Comparison of ENCODE assay signal across 21 cellular contexts in genomic region chr6:119145111-119145510, GRCh38.
DNase-seq lines count a peak whose midpoint lies in the region; ATAC-seq lines count a peak whose summit lies in the region.
"Had no signal": no experiment of that assay in that cellular context is flagged by ENCODE, and none has a peak within 500 bp of the region (broad histone marks: within the 10 kb centered on the region; RNA-seq: fewer than 3 reads in every experiment).

No MANE protein-coding gene starts in this region.

- H2AFZ ChIP-seq in mesenchymal stem cell (ENCODE audit: low read depth, low read length) = no peak overlapping the region
- H2AFZ ChIP-seq: GM23248 had no signal

- peak overlapping the region; percentile 89 for H3K27ac Mint-ChIP-seq in T-helper 2 cell treated with Interferon-gamma antibody and Interleukin-4, amounts not matched to agents 5 μg/mL and 100 μg/mL, for 36 hours
- H3K27ac Mint-ChIP-seq: mesothelial cell of epicardium had no signal

- H3K4me1 Mint-ChIP-seq in T-helper 2 cell treated with Interferon-gamma antibody and Interleukin-4, amounts not matched to agents 5 μg/mL and 100 μg/mL, for 36 hours (ENCODE audit: low read depth) = peaks cover 43% of the 10 kb centered on the region

- H2AK5ac ChIP-seq in mesenchymal stem cell (ENCODE audit: low read length, severe bottlenecking) = no peak overlapping the region

- peak overlapping the region in 1 of 2 experiments; percentile 61 for H3K18ac ChIP-seq in mesenchymal stem cell (ENCODE audit: low read depth in 1 of 2, low read length in 2 of 2)

- no peak overlapping the region for H3K4me2 ChIP-seq in mesenchymal stem cell (ENCODE audit: low read length, poor library complexity, severe bottlenecking)

- H3K4me3 ChIP-seq in mesenchymal stem cell (ENCODE audit: insufficient read depth in 1 of 2, low read depth in 1 of 2, low read length in 2 of 2) = no peak overlapping the region
- H3K4me3 ChIP-seq: GM23248, heart right ventricle, MG63, uterus had no signal

- peak overlapping the region; percentile 54 for H2BK15ac ChIP-seq in mesenchymal stem cell (ENCODE audit: low read depth, poor library complexity, severe bottlenecking)

- peak overlapping the region; percentile 12 for H3K27ac ChIP-seq in KOPT-K1 (ENCODE audit: low read depth, low read length, poor library complexity, severe bottlenecking)
- H3K27ac ChIP-seq in mesenchymal stem cell (ENCODE audit: low read length, poor library complexity, severe bottlenecking) = no peak overlapping the region
- H3K27ac ChIP-seq: GM23248, heart right ventricle, neutrophil, uterus had no signal

- peaks cover 13% of the 10 kb centered on the region for H3K4me1 ChIP-seq in mesenchymal stem cell (ENCODE audit: control insufficient read depth, insufficient read depth, low read depth, low read length)

- no peak overlapping the region for H2BK5ac ChIP-seq in mesenchymal stem cell (ENCODE audit: low read depth, low read length, poor library complexity, severe bottlenecking)

- H3K9ac ChIP-seq in mesenchymal stem cell (ENCODE audit: low read length) = no peak overlapping the region
- H3K9ac ChIP-seq: GM23248 had no signal

- H3K9me3 ChIP-seq in KOPT-K1 (ENCODE audit: insufficient read depth, low read length, poor library complexity, severe bottlenecking) (no peaks in the 10 kb centered on the region), mesenchymal stem cell (ENCODE audit: control insufficient read depth, low read length) (no peaks in the 10 kb centered on the region)
- H3K9me3 ChIP-seq: MG63, neutrophil, uterus had no signal

- H3K36me3 ChIP-seq in KOPT-K1 (ENCODE audit: insufficient read depth, low read length) = no peaks in the 10 kb centered on the region
- no peaks in the 10 kb centered on the region for H3K36me3 ChIP-seq in mesenchymal stem cell (ENCODE audit: control insufficient read depth in 1 of 2, insufficient read depth in 2 of 2, low read depth in 1 of 2, low read length in 2 of 2)
- H3K36me3 ChIP-seq: heart right ventricle, MG63, neutrophil, uterus had no signal

- peak overlapping the region in 1 of 2 experiments; percentile 70 for H2BK12ac ChIP-seq in mesenchymal stem cell (ENCODE audit: low read length in 2 of 2)

- peaks cover 12% of the 10 kb centered on the region for H3K36me3 Mint-ChIP-seq in T-helper 2 cell treated with Interferon-gamma antibody and Interleukin-4, amounts not matched to agents 5 μg/mL and 100 μg/mL, for 36 hours (ENCODE audit: low read depth)
- H3K36me3 Mint-ChIP-seq: mesothelial cell of epicardium had no signal

- H3K27me3 ChIP-seq in mesenchymal stem cell (ENCODE audit: control insufficient read depth in 1 of 2, insufficient read depth in 1 of 2, low read length in 2 of 2) = no peaks in the 10 kb centered on the region
- H3K27me3 ChIP-seq: heart right ventricle, MG63, neutrophil, uterus had no signal

- WGBS in mesenchymal stem cell = 0% methylated on average over 1 of the region's 2 CpGs

- peak overlapping the region; percentile 2 for H4K91ac ChIP-seq in mesenchymal stem cell (ENCODE audit: low read length)

- H4K8ac ChIP-seq in mesenchymal stem cell (ENCODE audit: low read length) = peak overlapping the region; percentile 61

- H3K14ac ChIP-seq in mesenchymal stem cell (ENCODE audit: low read length in 2 of 2) = peak overlapping the region in 1 of 2 experiments; percentile 86

- peaks cover 24% of the 10 kb centered on the region for H3K9me3 Mint-ChIP-seq in T-helper 2 cell treated with Interferon-gamma antibody and Interleukin-4, amounts not matched to agents 5 μg/mL and 100 μg/mL, for 36 hours
- H3K9me3 Mint-ChIP-seq: activated T-cell treated with anti-CD3 and anti-CD28 coated beads, Interleukin-2, amount 50 U/mL, for 4 hours; mesothelial cell of epicardium had no signal

- peak overlapping the region in 1 of 2 experiments; percentile 5 for H3K23ac ChIP-seq in mesenchymal stem cell (ENCODE audit: low read length in 2 of 2)

- H3K4me3 Mint-ChIP-seq in T-helper 2 cell treated with Interferon-gamma antibody and Interleukin-4, amounts not matched to agents 5 μg/mL and 100 μg/mL, for 36 hours = peak overlapping the region; percentile 68
- H3K4me3 Mint-ChIP-seq: activated T-cell treated with anti-CD3 and anti-CD28 coated beads, Interleukin-2, amount 50 U/mL, for 4 hours; mesothelial cell of epicardium had no signal

- peak overlapping the region in 1 of 2 experiments; percentile 42 for H3K4ac ChIP-seq in mesenchymal stem cell (ENCODE audit: low read depth in 1 of 2, low read length in 2 of 2)

- ATAC-seq in HG03196 (IDR thresholded peaks at IDR 0.05; ENCODE audit: unreplicated experiment) (no peak), GM18867 (IDR thresholded peaks at IDR 0.05; ENCODE audit: unreplicated experiment) (no peak)
- ATAC-seq: heart right ventricle had no signal

- H3K79me1 ChIP-seq in mesenchymal stem cell (replicated peaks; ENCODE audit: low read length, poor library complexity, severe bottlenecking) = no peaks in the 10 kb centered on the region

- H3K27me3 Mint-ChIP-seq in T-helper 2 cell treated with Interferon-gamma antibody and Interleukin-4, amounts not matched to agents 5 μg/mL and 100 μg/mL, for 36 hours (ENCODE audit: low read depth) = no peaks in the 10 kb centered on the region

- DNase-seq in SKM-1 treated with dmso at 0.1 percent for 144 hours (lab: John Stamatoyannopoulos, UW; ENCODE audit: unreplicated experiment) (peak; percentile 25), SKM-1 (lab: John Stamatoyannopoulos, UW; ENCODE audit: unreplicated experiment) (no peak), mesenchymal stem cell (no peak), NCI-H1930 (lab: John Stamatoyannopoulos, UW) (no peak)
- DNase-seq in T-helper 2 cell treated with Interferon-gamma antibody and Interleukin-4, amounts not matched to agents 5 μg/mL and 100 μg/mL, for 36 hours (ENCODE audit: low spot score) = no peak
- DNase-seq: ACHN; activated CD4-positive, alpha-beta T cell treated with anti-CD3 and anti-CD28 coated beads for 4 hours; activated T-cell treated with anti-CD3 and anti-CD28 coated beads, Interleukin-2, amount 50 U/mL, for 4 hours; caudate nucleus; GM23248; heart right ventricle; MG63; NCI-H2081; retina; RPMI8226; uterus had no signal

- H2BK120ac ChIP-seq in mesenchymal stem cell (ENCODE audit: low read depth, low read length) = no peak overlapping the region
